13 cellular contexts compared by ENCODE assay signal in genomic region chr1:173062156-173062938, GRCh38. TPM values are rescaled to one million over a fixed set of nuclear protein-coding genes. Genes with fewer than 3 reads are reported as not detected.
DNase-seq lines count a peak whose midpoint lies in the region; ATAC-seq, FAIRE-seq and TF ChIP-seq lines count a peak whose summit lies in the region.
"Had no signal": no experiment of that assay in that cellular context is flagged by ENCODE, and none has a peak within 500 bp of the region (broad histone marks: within the 10 kb centered on the region; RNA-seq: fewer than 3 reads in every experiment).

No MANE protein-coding gene starts in this region.

- BruUV-seq in HepG2 (replicated peaks; lab: Mats Ljungman, UMichigan), result no TSS peak

- WGBS in HepG2 (ENCODE audit: low lambda C conversion rate), result 86% methylated on average over 1 of the region's 1 CpG
- WGBS in heart left ventricle, 4 donors, result 89 to 100% (median 92%) methylated on average over 1 of the region's 1 CpG

- POLR2A ChIA-PET in HepG2 (lab: Yijun Ruan, JAX), result no interaction called here

- H3K4me3 ChIP-seq in astrocyte of the spinal cord (ENCODE audit: low read depth, low read length) (no peak overlapping the region), HepG2 (replicated peaks in 1 of 3; ENCODE audit: insufficient read depth in 1 of 3, low read depth in 2 of 3, low read length in 3 of 3) (no peak overlapping the region), heart left ventricle (no peak overlapping the region)
- H3K4me3 ChIP-seq: right lobe of liver had no signal

- no peak for TF ChIP-seq EP300 in HepG2 (IDR thresholded peaks at IDR 0.05; ENCODE audit: low read depth in 2 of 2, low read length in 2 of 2)
- TF ChIP-seq EP300 in HepG2 (CRISPR knock-in tag; IDR thresholded peaks at IDR 0.05; ENCODE audit: borderline replicate concordance), result no peak

- ATAC-seq in HepG2, result no peak; the same call in 2 of the 3 replicates
- ATAC-seq in HG03139 (IDR thresholded peaks at IDR 0.05; ENCODE audit: unreplicated experiment), result no peak
- no peak for ATAC-seq in heart left ventricle

- TF ChIP-seq POLR2A in HepG2 (IDR thresholded peaks at IDR 0.05; ENCODE audit: insufficient read depth in 1 of 2, low read depth in 2 of 2, low read length in 2 of 2), result no peak
- TF ChIP-seq POLR2A in heart left ventricle (IDR thresholded peaks at IDR 0.05), result no peak

- TF ChIP-seq CTCF in astrocyte of the spinal cord (IDR thresholded peaks at IDR 0.05; ENCODE audit: low read depth, low read length) (no peak), HepG2 (CRISPR knock-in tag; IDR thresholded peaks at IDR 0.05) (no peak), heart left ventricle (IDR thresholded peaks at IDR 0.05) (no peak)

- H3K27me3 ChIP-seq in HepG2 (ENCODE audit: control insufficient read depth in 1 of 2, insufficient read depth in 2 of 2, low read length in 2 of 2) (no peaks in the 10 kb centered on the region), heart left ventricle (no peaks in the 10 kb centered on the region)
- H3K27me3 ChIP-seq: right lobe of liver had no signal

- no peak for TF ChIP-seq RAD21 in HepG2 (CRISPR knock-in tag; IDR thresholded peaks at IDR 0.05)

- no peak overlapping the region for H3K4me2 ChIP-seq in HepG2 (ENCODE audit: low read depth, low read length)

- DNase-seq in DMS153 (lab: John Stamatoyannopoulos, UW) (peak; percentile 65), KBM-7 (peak; percentile 18), astrocyte of the spinal cord (ENCODE audit: low read depth, low spot score) (peak; percentile 68), HepG2 (ENCODE audit: low spot score) (peak; percentile 2), cerebellum (ENCODE audit: low spot score) (no peak), heart left ventricle (no peak)
- DNase-seq in activated CD4-positive, CD25-positive, alpha-beta regulatory T cell (lab: John Stamatoyannopoulos, UW), result no peak
- DNase-seq: activated naive CD4-positive, alpha-beta T cell treated with anti-CD3 and anti-CD28 coated beads, Interleukin-2, amount 50 U/mL, for 16 hours; NCI-H1417; right lobe of liver had no signal

- no peaks in the 10 kb centered on the region for H4K20me1 ChIP-seq in HepG2 (ENCODE audit: insufficient read depth, low read length)

- H3K36me3 ChIP-seq in HepG2 (replicated peaks in 1 of 2; ENCODE audit: control insufficient read depth in 1 of 2, insufficient read depth in 2 of 2, low read length in 2 of 2) (no peaks in the 10 kb centered on the region), heart left ventricle (no peaks in the 10 kb centered on the region)
- H3K36me3 ChIP-seq: right lobe of liver had no signal

- intact Hi-C loops in HepG2 (cut with micrococcal nuclease; ENCODE audit: unreplicated experiment), result no loop called here
- intact Hi-C loops in heart left ventricle (cut with DNase I), result no loop called here

- no peak overlapping the region for H3K9ac ChIP-seq in HepG2 (ENCODE audit: insufficient read depth, low read depth, low read length)

- in situ Hi-C loops in KBM-7 (cut with MboI; ENCODE audit: low pct_unique_long_range_greater_than_20kb, low sequenced_read_pairs) (no loop called here), astrocyte of the spinal cord (cut with HindIII; ENCODE audit: low sequenced_read_pairs) (no loop called here), HepG2 (cut with HindIII; ENCODE audit: extremely low pct_ligation_motif_present, low pct_unique_long_range_greater_than_20kb) (no loop called here)

- H3K4me1 ChIP-seq in HepG2 (ENCODE audit: insufficient read depth, low read length), result no peaks in the 10 kb centered on the region
- H3K4me1 ChIP-seq in heart left ventricle, result no peaks in the 10 kb centered on the region
- H3K4me1 ChIP-seq: right lobe of liver had no signal

- H3K79me2 ChIP-seq in HepG2 (ENCODE audit: insufficient read depth, low read length), result no peaks in the 10 kb centered on the region

- FAIRE-seq in HepG2 (lab: Jason Lieb, UNC), result no peak

- CTCF ChIA-PET in HepG2 (lab: Yijun Ruan, JAX; ENCODE audit: low intra/inter-chr PET ratio, low total read pairs), result no interaction called here

- no peaks in the 10 kb centered on the region for H3K9me3 ChIP-seq in HepG2 (ENCODE audit: low read length)
- peaks cover 0 to 6% (median 0%) of the 10 kb centered on the region in 12 donors for H3K9me3 ChIP-seq in heart left ventricle
- H3K9me3 ChIP-seq: right lobe of liver had no signal

- H2AFZ ChIP-seq in HepG2 (ENCODE audit: low read length), result no peak overlapping the region

- no peak overlapping the region for H3K27ac ChIP-seq in HepG2 (ENCODE audit: extremely low read length, insufficient read depth, low read length)
- H3K27ac ChIP-seq in heart left ventricle, result no peak overlapping the region
- H3K27ac ChIP-seq: right lobe of liver had no signal

TF ChIP-seq in HepG2, 621 proteins besides CTCF, POLR2A, EP300 and RAD21:
- TF ChIP-seq MBD4 (IDR thresholded peaks at IDR 0.05; ENCODE audit: borderline replicate concordance, low read length) (no peak), FOSL2 (CRISPR knock-in tag; IDR thresholded peaks at IDR 0.05) (peak; percentile 60)

RNA-seq across cellular contexts. Expression of gene TNFSF18, which starts 11.6 kb away (rescaled TPM):
- total RNA-seq in HepG2 (2016; rRNA removed; fragmentation: Illumina TruSeq; extraction: Trizol), result not detected in 2 replicates
- not detected in 2 replicates for total RNA-seq in HepG2 (2016; cell fraction: cytosol; rRNA removed; fragmentation: Illumina TruSeq; extraction: Trizol; ENCODE audit: low read depth)
- not detected in 2 replicates for total RNA-seq in HepG2 (2016; cell fraction: insoluble cytoplasmic fraction; rRNA removed; fragmentation: Illumina TruSeq; extraction: Trizol)
- not detected in 2 replicates for total RNA-seq in HepG2 (2016; cell fraction: membrane; rRNA removed; fragmentation: Illumina TruSeq; extraction: Trizol)
- total RNA-seq in HepG2 (2016; cell fraction: nucleus; rRNA removed; fragmentation: Illumina TruSeq; extraction: Trizol), result not detected in 2 replicates
- polyA plus RNA-seq in HepG2 (2011; rRNA removed), result not detected in 2 replicates
- polyA plus RNA-seq in HepG2 (2011; cell fraction: cytosol; rRNA removed), result not detected in 2 replicates
- polyA plus RNA-seq in HepG2 (2011; cell fraction: nucleus; rRNA removed), result not detected in 2 replicates
- not detected in 2 replicates for polyA plus RNA-seq in HepG2 (2012)
- polyA plus RNA-seq in HepG2 (2016; cell fraction: cytosol; fragmentation: Illumina TruSeq; extraction: Trizol; ENCODE audit: low read depth), result not detected in 2 replicates
- polyA plus RNA-seq in HepG2 (2016; cell fraction: insoluble cytoplasmic fraction; fragmentation: Illumina TruSeq; extraction: Trizol; ENCODE audit: low read depth), result not detected in 2 replicates
- not detected in 2 replicates for polyA plus RNA-seq in HepG2 (2016; cell fraction: membrane; fragmentation: Illumina TruSeq; extraction: Trizol; ENCODE audit: low read depth)
- not detected in 2 replicates for polyA plus RNA-seq in HepG2 (2016; cell fraction: nucleus; fragmentation: Illumina TruSeq; extraction: Trizol; ENCODE audit: insufficient read depth, low read depth)
- polyA minus RNA-seq in HepG2 (2011; rRNA and poly(A)+ RNA removed; ENCODE audit: low replicate concordance), result not detected in 2 replicates
- not detected in 2 replicates for polyA minus RNA-seq in HepG2 (2011; cell fraction: cytosol; rRNA and poly(A)+ RNA removed)
- polyA minus RNA-seq in HepG2 (2011; cell fraction: nucleus; rRNA and poly(A)+ RNA removed), result not detected in 2 replicates
- 1.7 TPM for total RNA-seq in cerebellum
- total RNA-seq in heart left ventricle, result under 1 TPM in 3 of 9 donors, not detected in 6; 0.09 to 0.29 (median 0.11) TPM
- under 1 TPM in 1 of 2 donors, not detected in 1; 0.08 TPM for polyA plus RNA-seq in heart left ventricle
- total RNA-seq: epithelial cell of proximal tubule, right lobe of liver had no signal
- polyA plus RNA-seq: liver had no signal

Comparison
In these comparisons a context has a peak if more than half of its experiments do, and no peak if none do; other contexts are left out.
1. DNase-seq: peak in DMS153 (single experiment), KBM-7 (single experiment), astrocyte of the spinal cord (single experiment) and HepG2 (single experiment); none in activated CD4-positive, CD25-positive, alpha-beta regulatory T cell (0 of 4), cerebellum (single experiment) and heart left ventricle (0 of 5).